ENCODE assay signal across 1 cellular context in the genomic region with DNA sequence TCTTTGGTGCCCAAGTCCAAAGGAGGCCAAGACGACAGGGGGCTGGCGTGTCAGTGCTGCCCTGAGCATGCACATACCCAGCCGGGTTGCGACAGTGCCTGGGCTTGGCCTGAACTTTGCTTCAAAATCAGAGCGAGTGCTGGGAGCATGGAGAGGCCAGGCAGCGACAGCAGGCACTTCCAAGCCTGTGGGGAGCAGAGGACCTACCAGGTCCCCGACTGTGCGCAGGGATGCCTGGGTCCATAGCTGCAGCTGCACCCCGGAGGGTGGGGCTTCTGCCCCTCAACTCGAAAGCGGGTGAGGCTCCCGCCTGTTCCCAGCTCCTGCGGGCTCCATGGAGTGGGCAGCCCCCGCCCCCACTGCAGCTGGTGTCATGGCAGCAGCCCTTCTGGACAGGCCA.
TF ChIP-seq lines count a peak whose summit lies in the region.

No MANE protein-coding gene starts in this region.

TF ChIP-seq in H1, 55 proteins besides CTCF, POLR2A, EP300 and RAD21:
- no peak for TF ChIP-seq RNF2 (IDR thresholded peaks at IDR 0.05; ENCODE audit: borderline replicate concordance, low read depth, low read length, missing control alignments, poor library complexity, severe bottlenecking)
- no peak for TF ChIP-seq SP2 (IDR thresholded peaks at IDR 0.05; ENCODE audit: low read length)
- TF ChIP-seq, protein P1, sequence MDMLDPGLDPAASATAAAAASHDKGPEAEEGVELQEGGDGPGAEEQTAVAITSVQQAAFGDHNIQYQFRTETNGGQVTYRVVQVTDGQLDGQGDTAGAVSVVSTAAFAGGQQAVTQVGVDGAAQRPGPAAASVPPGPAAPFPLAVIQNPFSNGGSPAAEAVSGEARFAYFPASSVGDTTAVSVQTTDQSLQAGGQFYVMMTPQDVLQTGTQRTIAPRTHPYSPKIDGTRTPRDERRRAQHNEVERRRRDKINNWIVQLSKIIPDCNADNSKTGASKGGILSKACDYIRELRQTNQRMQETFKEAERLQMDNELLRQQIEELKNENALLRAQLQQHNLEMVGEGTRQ (IDR thresholded peaks at IDR 0.05; ENCODE audit: low read length), result no peak
- no peak for TF ChIP-seq TAF1 (IDR thresholded peaks at IDR 0.05; ENCODE audit: low read depth, low read length)
- TF ChIP-seq GABPA (IDR thresholded peaks at IDR 0.05; ENCODE audit: borderline replicate concordance, insufficient read depth, low read length), result no peak
- no peak for TF ChIP-seq SP1 (IDR thresholded peaks at IDR 0.05; ENCODE audit: low read depth, low read length)
- TF ChIP-seq NANOG (IDR thresholded peaks at IDR 0.05; ENCODE audit: insufficient read depth, low read depth, low read length, poor library complexity, severe bottlenecking), result no peak
- no peak for TF ChIP-seq GTF2F1 (IDR thresholded peaks at IDR 0.05; ENCODE audit: borderline replicate concordance, low read depth, low read length)
